Comparison of ENCODE assay signal across 8 cellular contexts in genomic region chr19:7970716-7971448, GRCh38. TPM values are rescaled to one million over a fixed set of nuclear protein-coding genes. Genes with fewer than 3 reads are reported as not detected.
DNase-seq lines count a peak whose midpoint lies in the region; ATAC-seq and TF ChIP-seq lines count a peak whose summit lies in the region.

No MANE protein-coding gene starts in this region.

- no peaks in the 10 kb centered on the region for H3K9me2 ChIP-seq in OCI-LY7 (ENCODE audit: insufficient read depth, low read length)

- no peaks in the 10 kb centered on the region for H3K27me3 ChIP-seq in colonic mucosa

- H3K36me3 ChIP-seq in OCI-LY7 (ENCODE audit: insufficient read depth, low read length) (peaks cover 83% of the 10 kb centered on the region), colonic mucosa (peaks cover 18% of the 10 kb centered on the region)

- no peaks in the 10 kb centered on the region for H3K4me1 ChIP-seq in OCI-LY7 (ENCODE audit: insufficient read depth, low read length, poor library complexity, severe bottlenecking)
- no peaks in the 10 kb centered on the region for H3K4me1 ChIP-seq in colonic mucosa

- no peak overlapping the region for H2AFZ ChIP-seq in OCI-LY7 (ENCODE audit: low read length)

- BruUV-seq in OCI-LY7 (replicated peaks; lab: Mats Ljungman, UMichigan) = no TSS peak

- H3K4me3 ChIP-seq in OCI-LY7 (ENCODE audit: low read depth, low read length, poor library complexity, severe bottlenecking) = no peak overlapping the region
- no peak overlapping the region for H3K4me3 ChIP-seq in colonic mucosa

- no peaks in the 10 kb centered on the region for H4K20me1 ChIP-seq in OCI-LY7 (ENCODE audit: insufficient read depth, low read length)

- ATAC-seq in HG02642 (IDR thresholded peaks at IDR 0.05; ENCODE audit: poor library complexity, unreplicated experiment) = no peak
- ATAC-seq in HG03442 (IDR thresholded peaks at IDR 0.05; ENCODE audit: unreplicated experiment) = no peak

- no peak overlapping the region for H3K4me2 ChIP-seq in OCI-LY7 (ENCODE audit: low read length)

- intact Hi-C loops in OCI-LY7 (cut with micrococcal nuclease; ENCODE audit: unreplicated experiment) (loop anchor here (1.0 kb wide), 1 partner anchor 31 kb away; no protein-coding TSS in a partner anchor), colonic mucosa (cut with DNase I) (no loop called here)

- H3K9ac ChIP-seq in colonic mucosa (ENCODE audit: low read depth in 2 of 2, low read length in 2 of 2) = no peak overlapping the region

- H3K9me3 ChIP-seq in OCI-LY7 (ENCODE audit: low read length) = no peaks in the 10 kb centered on the region
- H3K9me3 ChIP-seq in colonic mucosa = no peaks in the 10 kb centered on the region

- POLR2A ChIA-PET in OCI-LY7 (lab: Charles Lee) = no interaction called here

- H3K27ac ChIP-seq in OCI-LY7 (ENCODE audit: low read depth, low read length, poor library complexity, severe bottlenecking) = no peak overlapping the region
- H3K27ac ChIP-seq in colonic mucosa = no peak overlapping the region

- CTCF ChIA-PET in OCI-LY7 (lab: Charles Lee; ENCODE audit: unreplicated experiment) = no interaction called here

- TF ChIP-seq CTCF in AG09319 (IDR thresholded peaks at IDR 0.05; ENCODE audit: low read depth, low read length) (peak; percentile 83), GM12873 (IDR thresholded peaks at IDR 0.05; ENCODE audit: insufficient read depth, low read depth, low read length, missing control alignments) (peak; percentile 82), OCI-LY7 (conservative IDR thresholded peaks at IDR 0.05; ENCODE audit: low read length) (peak; percentile 88), colonic mucosa (IDR thresholded peaks at IDR 0.05) (peak; percentile 65)

- DNase-seq in AG09319 (ENCODE audit: extremely low read depth, low read depth) (no peak), OCI-LY7 (ENCODE audit: low spot score) (peak; percentile 45), colonic mucosa (peak; percentile 29), midbrain (lab: John Stamatoyannopoulos, UW) (peak; percentile 8), cortex of kidney (lab: John Stamatoyannopoulos, UW) (no peak)

- H3K79me2 ChIP-seq in OCI-LY7 (ENCODE audit: insufficient read depth, low read depth, low read length) = no peaks in the 10 kb centered on the region

RNA-seq across cellular contexts. Expression of gene TIMM44, which starts 27.4 kb away (rescaled TPM):
- 86.0 and 89.0 TPM in 2 replicates for total RNA-seq in OCI-LY7 (2014; rRNA removed; shearing (Covaris generic))
- total RNA-seq in OCI-LY7 (2022) (97.6 and 116 TPM in 2 replicates), colonic mucosa (100 to 1,000 TPM in 1 of 2 donors, 10 to 100 TPM in 1; 50.8 to 118 TPM)

RNA-seq across cellular contexts. Expression of gene ELAVL1, which starts 34.6 kb away (rescaled TPM):
- total RNA-seq in OCI-LY7 (2014; rRNA removed; shearing (Covaris generic)) = 43.5 and 65.4 TPM in 2 replicates
- total RNA-seq in OCI-LY7 (2022) (162 and 168 TPM in 2 replicates), colonic mucosa (100 to 1,000 TPM in 1 of 2 donors, 10 to 100 TPM in 1; 65.8 to 116 TPM)

RNA-seq across cellular contexts. Expression of gene CTXN1, which starts 44.9 kb away (rescaled TPM):
- 0.13 TPM in 1 of 2 replicates, not detected in the other for total RNA-seq in OCI-LY7 (2014; rRNA removed; shearing (Covaris generic))
- 0.98 and 1.0 TPM in 2 replicates for total RNA-seq in OCI-LY7 (2022)
- 1 to 10 TPM; 1.5 to 4.4 TPM for total RNA-seq in colonic mucosa

RNA-seq across cellular contexts. Expression of gene SNAPC2, which starts 50.7 kb away (rescaled TPM):
- total RNA-seq in OCI-LY7 (2014; rRNA removed; shearing (Covaris generic)) = 4.9 and 21.6 TPM in 2 replicates
- total RNA-seq in OCI-LY7 (2022) (6.2 and 8.2 TPM in 2 replicates), colonic mucosa (10 to 100 TPM; 13.4 to 15.4 TPM)

RNA-seq across cellular contexts. Expression of gene TGFBR3L, which starts 56.3 kb away (rescaled TPM):
- 0.13 TPM in 1 of 2 replicates, not detected in the other for total RNA-seq in OCI-LY7 (2014; rRNA removed; shearing (Covaris generic))
- 0.61 and 0.74 TPM in 2 replicates for total RNA-seq in OCI-LY7 (2022)
- not detected for total RNA-seq in colonic mucosa

Comparison
In these comparisons a context has a peak if more than half of its experiments do, and no peak if none do; other contexts are left out.
1. DNase-seq: peak in OCI-LY7 (single experiment), colonic mucosa (single experiment) and midbrain (single experiment); none in AG09319 (single experiment) and cortex of kidney (single experiment).
2. Peak in every context shown above with its lines, with median percentiles within 50 percentile points of each other: CTCF ChIP-seq.